8 cellular contexts compared by ENCODE assay signal in the genomic region with DNA sequence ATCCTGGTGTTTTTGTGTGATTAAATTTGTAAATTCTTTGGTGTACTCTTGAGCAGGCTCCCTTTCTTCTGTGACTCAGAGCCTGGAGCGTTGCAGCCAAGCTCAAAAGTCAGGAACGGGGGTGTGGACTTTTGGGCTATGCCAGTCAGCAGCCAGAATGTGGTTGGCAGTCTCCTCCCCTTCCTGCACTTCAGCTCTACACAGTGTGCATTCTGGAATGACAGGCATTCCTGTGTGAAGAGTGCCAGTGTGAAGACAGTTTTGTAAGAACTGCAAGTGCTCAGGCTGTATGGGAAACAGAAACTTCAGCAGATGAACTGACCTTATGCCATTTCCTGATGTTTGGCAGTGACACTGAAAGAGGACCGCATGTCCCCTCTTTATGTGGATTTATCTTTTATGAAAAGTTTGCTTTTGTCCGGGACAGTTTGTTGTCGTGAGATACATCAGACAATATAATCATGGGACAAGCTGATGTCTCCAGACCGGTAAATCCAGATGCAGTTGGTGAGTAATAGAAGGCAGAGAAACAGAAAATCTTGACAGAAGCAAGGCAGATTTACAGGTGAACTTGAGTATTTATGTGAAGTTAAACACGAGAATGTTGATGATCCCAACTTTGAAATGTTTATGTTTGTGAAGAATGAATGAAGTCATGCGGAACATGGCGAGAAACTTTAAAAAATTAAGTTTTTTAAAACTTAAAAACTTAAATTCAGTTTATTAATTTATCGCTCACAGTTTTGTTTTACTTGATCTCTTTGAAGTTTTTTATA.
DNase-seq lines count a peak whose midpoint lies in the region; ATAC-seq and TF ChIP-seq lines count a peak whose summit lies in the region.

No MANE protein-coding gene starts in this region.

- no peak for TF ChIP-seq CTCF in ascending aorta (IDR thresholded peaks at IDR 0.05)

- no peaks in the 10 kb centered on the region for H3K9me3 ChIP-seq in ascending aorta
- H3K9me3 ChIP-seq in right cardiac atrium (ENCODE audit: control insufficient read depth, low read length), result no peaks in the 10 kb centered on the region

- ATAC-seq in right cardiac atrium, result peak; percentile 98

- 35% methylated on average over 10 of the region's 10 CpGs for WGBS in right cardiac atrium

- H3K4me1 ChIP-seq in ascending aorta (peaks cover 11% of the 10 kb centered on the region in 2 donors), right cardiac atrium (ENCODE audit: control insufficient read depth, insufficient read depth, low read length) (no peaks in the 10 kb centered on the region)

- no peaks in the 10 kb centered on the region for H3K27me3 ChIP-seq in ascending aorta
- H3K27me3 ChIP-seq in right cardiac atrium (ENCODE audit: control insufficient read depth, insufficient read depth), result no peaks in the 10 kb centered on the region

- peak; percentile 91 for DNase-seq in A172 (ENCODE audit: low spot score)
- DNase-seq in GM04504 (ENCODE audit: low read depth), result peak; percentile 95
- peak; percentile 33 for DNase-seq in NCI-H2029 treated with DMSO at 0.1 percent for 48 hours (lab: John Stamatoyannopoulos, UW)
- DNase-seq in ascending aorta (ENCODE audit: low spot score in 2 of 2), result peak; percentile 59 to 93
- DNase-seq in right cardiac atrium, result peak; percentile 83 to 85 (median 84)
- peak; percentile 59 for DNase-seq in putamen (ENCODE audit: low spot score)
- no peak for DNase-seq in NAMALWA (ENCODE audit: low spot score)
- DNase-seq in T-helper 9 cell, result no peak

- intact Hi-C loops in ascending aorta (cut with DNase I), result loop anchor here (5.0 to 10.0 kb wide), 5 partner anchors 66 to 447 kb away; a partner anchor contains a TSS
- intact Hi-C loops in right cardiac atrium (cut with DNase I), result no loop called here

- H3K36me3 ChIP-seq in ascending aorta, result no peaks in the 10 kb centered on the region

- H3K4me3 ChIP-seq in ascending aorta (peak overlapping the region; percentile 29 to 48), right cardiac atrium (ENCODE audit: low read length) (peak overlapping the region; percentile 42)

- H3K27ac ChIP-seq in ascending aorta (peak overlapping the region; percentile 81 to 85), right cardiac atrium (ENCODE audit: low read length) (peak overlapping the region; percentile 60)

Comparison
In these comparisons a context has a peak if more than half of its experiments do, and no peak if none do; other contexts are left out.
1. DNase-seq: peak in A172 (single experiment), GM04504 (single experiment), NCI-H2029 treated with DMSO at 0.1 percent for 48 hours (single experiment), ascending aorta (2 of 2), right cardiac atrium (3 of 3) and putamen (single experiment); none in NAMALWA (single experiment) and T-helper 9 cell (single experiment).